ENCODE assay signal across 13 cellular contexts in genomic region chr7:41029072-41029492, GRCh38.
DNase-seq lines count a peak whose midpoint lies in the region; ATAC-seq and TF ChIP-seq lines count a peak whose summit lies in the region.
"Had no signal": no experiment of that assay in that cellular context is flagged by ENCODE, and none has a peak within 500 bp of the region (broad histone marks: within the 10 kb centered on the region; RNA-seq: fewer than 3 reads in every experiment).

No MANE protein-coding gene starts in this region.

- peak; percentile 4 for DNase-seq in activated CD8-positive, alpha-beta T cell treated with anti-CD3 and anti-CD28 coated beads for 36 hours
- DNase-seq in activated CD8-positive, alpha-beta T cell treated with anti-CD3 and anti-CD28 coated beads, Interleukin-2, amount 10 ng/mL, durations not matched to agents 7 days and 5 days = no peak
- DNase-seq in SK-MEL-5 (ENCODE audit: low read depth, low spot score) (peak; percentile 18), fibroblast of pulmonary artery (ENCODE audit: low read depth) (peak; percentile 88), endothelial cell (ENCODE audit: low spot score) (no peak), GOT3 (lab: John Stamatoyannopoulos, UW) (no peak)
- DNase-seq in activated CD4-positive, alpha-beta T cell treated with anti-CD3 and anti-CD28 coated beads, Interleukin-2, amount 50 U/mL, for 1 hour = no peak
- DNase-seq: H9; NCI-H774; stimulated activated CD4-positive, alpha-beta T cell treated with anti-CD3 and anti-CD28 coated beads, Interleukin-4, amount 100 ng/mL, for 1 hour; upper lobe of left lung had no signal

- no peaks in the 10 kb centered on the region for H3K36me3 Mint-ChIP-seq in activated CD8-positive, alpha-beta T cell treated with anti-CD3 and anti-CD28 coated beads for 36 hours (ENCODE audit: low read depth)
- no peaks in the 10 kb centered on the region for H3K36me3 Mint-ChIP-seq in activated CD8-positive, alpha-beta T cell treated with anti-CD3 and anti-CD28 coated beads, Interleukin-2, amount 10 ng/mL, durations not matched to agents 7 days and 5 days (ENCODE audit: low read depth)
- H3K36me3 Mint-ChIP-seq in stimulated activated memory B cell treated with anti-CD40 and anti-IgM and Interleukin-4, amounts not matched to agents 10 μg/mL and 1 μg/mL and 100 μg/mL, for 72 hours = no peaks in the 10 kb centered on the region
- no peaks in the 10 kb centered on the region for H3K36me3 Mint-ChIP-seq in endothelial cell (ENCODE audit: low read depth, unreplicated experiment)

- H3K4me3 ChIP-seq in fibroblast of pulmonary artery (replicated peaks; ENCODE audit: low read depth, low read length) = no peak overlapping the region
- H3K4me3 ChIP-seq: upper lobe of left lung had no signal

- no peak for TF ChIP-seq CTCF in activated CD8-positive, alpha-beta T cell treated with anti-CD3 and anti-CD28 coated beads for 36 hours (IDR thresholded peaks at IDR 0.05)
- TF ChIP-seq CTCF in fibroblast of pulmonary artery (IDR thresholded peaks at IDR 0.05; ENCODE audit: low read length, missing control alignments) (no peak), endothelial cell (IDR thresholded peaks at IDR 0.05; ENCODE audit: unreplicated experiment) (no peak)

- CTCF ChIA-PET in activated CD8-positive, alpha-beta T cell treated with anti-CD3 and anti-CD28 coated beads for 36 hours (lab: Charles Lee) = no interaction called here
- CTCF ChIA-PET in activated CD8-positive, alpha-beta T cell treated with anti-CD3 and anti-CD28 coated beads, Interleukin-2, amount 10 ng/mL, durations not matched to agents 7 days and 5 days (lab: Charles Lee) = no interaction called here

- in situ Hi-C loops in SK-MEL-5 (cut with HindIII; ENCODE audit: low pct_unique_long_range_greater_than_20kb, low sequenced_read_pairs) = no loop called here

- no peaks in the 10 kb centered on the region for H3K4me1 Mint-ChIP-seq in activated CD8-positive, alpha-beta T cell treated with anti-CD3 and anti-CD28 coated beads for 36 hours (ENCODE audit: low read depth)
- H3K4me1 Mint-ChIP-seq in activated CD8-positive, alpha-beta T cell treated with anti-CD3 and anti-CD28 coated beads, Interleukin-2, amount 10 ng/mL, durations not matched to agents 7 days and 5 days (ENCODE audit: low read depth) = no peaks in the 10 kb centered on the region
- no peaks in the 10 kb centered on the region for H3K4me1 Mint-ChIP-seq in stimulated activated memory B cell treated with anti-CD40 and anti-IgM and Interleukin-4, amounts not matched to agents 10 μg/mL and 1 μg/mL and 100 μg/mL, for 72 hours
- peaks cover 8% of the 10 kb centered on the region for H3K4me1 Mint-ChIP-seq in endothelial cell (ENCODE audit: unreplicated experiment)
- H3K4me1 Mint-ChIP-seq: H9 had no signal

- H3K4me3 Mint-ChIP-seq in activated CD8-positive, alpha-beta T cell treated with anti-CD3 and anti-CD28 coated beads for 36 hours = no peak overlapping the region
- no peak overlapping the region for H3K4me3 Mint-ChIP-seq in activated CD8-positive, alpha-beta T cell treated with anti-CD3 and anti-CD28 coated beads, Interleukin-2, amount 10 ng/mL, durations not matched to agents 7 days and 5 days
- no peak overlapping the region for H3K4me3 Mint-ChIP-seq in stimulated activated memory B cell treated with anti-CD40 and anti-IgM and Interleukin-4, amounts not matched to agents 10 μg/mL and 1 μg/mL and 100 μg/mL, for 72 hours
- no peak overlapping the region for H3K4me3 Mint-ChIP-seq in endothelial cell (ENCODE audit: unreplicated experiment)
- H3K4me3 Mint-ChIP-seq: H9 had no signal

- no peak for ATAC-seq in activated CD8-positive, alpha-beta T cell treated with anti-CD3 and anti-CD28 coated beads for 36 hours
- no peak for ATAC-seq in activated CD8-positive, alpha-beta T cell treated with anti-CD3 and anti-CD28 coated beads, Interleukin-2, amount 10 ng/mL, durations not matched to agents 7 days and 5 days
- ATAC-seq in stimulated activated memory B cell treated with anti-CD40 and anti-IgM and Interleukin-4, amounts not matched to agents 10 μg/mL and 1 μg/mL and 100 μg/mL, for 72 hours = peak; percentile 37

- no peaks in the 10 kb centered on the region for H3K9me3 Mint-ChIP-seq in activated CD8-positive, alpha-beta T cell treated with anti-CD3 and anti-CD28 coated beads for 36 hours
- H3K9me3 Mint-ChIP-seq in activated CD8-positive, alpha-beta T cell treated with anti-CD3 and anti-CD28 coated beads, Interleukin-2, amount 10 ng/mL, durations not matched to agents 7 days and 5 days (ENCODE audit: insufficient read depth) = no peaks in the 10 kb centered on the region
- H3K9me3 Mint-ChIP-seq in stimulated activated memory B cell treated with anti-CD40 and anti-IgM and Interleukin-4, amounts not matched to agents 10 μg/mL and 1 μg/mL and 100 μg/mL, for 72 hours = no peaks in the 10 kb centered on the region
- H3K9me3 Mint-ChIP-seq in endothelial cell (ENCODE audit: unreplicated experiment) = no peaks in the 10 kb centered on the region
- H3K9me3 Mint-ChIP-seq: H9 had no signal

- H3K27me3 Mint-ChIP-seq in activated CD8-positive, alpha-beta T cell treated with anti-CD3 and anti-CD28 coated beads for 36 hours = no peaks in the 10 kb centered on the region
- no peaks in the 10 kb centered on the region for H3K27me3 Mint-ChIP-seq in activated CD8-positive, alpha-beta T cell treated with anti-CD3 and anti-CD28 coated beads, Interleukin-2, amount 10 ng/mL, durations not matched to agents 7 days and 5 days (ENCODE audit: low read depth)
- H3K27me3 Mint-ChIP-seq in stimulated activated memory B cell treated with anti-CD40 and anti-IgM and Interleukin-4, amounts not matched to agents 10 μg/mL and 1 μg/mL and 100 μg/mL, for 72 hours = no peaks in the 10 kb centered on the region
- H3K27me3 Mint-ChIP-seq in endothelial cell (ENCODE audit: unreplicated experiment) = no peaks in the 10 kb centered on the region

- POLR2A ChIA-PET in activated CD8-positive, alpha-beta T cell treated with anti-CD3 and anti-CD28 coated beads for 36 hours (lab: Charles Lee) = no interaction called here
- POLR2A ChIA-PET in activated CD8-positive, alpha-beta T cell treated with anti-CD3 and anti-CD28 coated beads, Interleukin-2, amount 10 ng/mL, durations not matched to agents 7 days and 5 days (lab: Charles Lee) = no interaction called here

- intact Hi-C loops in activated CD8-positive, alpha-beta T cell treated with anti-CD3 and anti-CD28 coated beads for 36 hours (cut with micrococcal nuclease) = no loop called here

- no peak overlapping the region for H3K27ac Mint-ChIP-seq in activated CD8-positive, alpha-beta T cell treated with anti-CD3 and anti-CD28 coated beads for 36 hours
- H3K27ac Mint-ChIP-seq in activated CD8-positive, alpha-beta T cell treated with anti-CD3 and anti-CD28 coated beads, Interleukin-2, amount 10 ng/mL, durations not matched to agents 7 days and 5 days = no peak overlapping the region
- H3K27ac Mint-ChIP-seq in stimulated activated memory B cell treated with anti-CD40 and anti-IgM and Interleukin-4, amounts not matched to agents 10 μg/mL and 1 μg/mL and 100 μg/mL, for 72 hours = no peak overlapping the region
- no peak overlapping the region for H3K27ac Mint-ChIP-seq in endothelial cell (ENCODE audit: unreplicated experiment)
- H3K27ac Mint-ChIP-seq: activated naive CD4-positive, alpha-beta T cell treated with anti-CD3 and anti-CD28 coated beads, Interleukin-2, amount 50 U/mL, for 72 hours; H9 had no signal

Comparison
In these comparisons a context has a peak if more than half of its experiments do, and no peak if none do; other contexts are left out.
1. DNase-seq: peak in activated CD8-positive, alpha-beta T cell treated with anti-CD3 and anti-CD28 coated beads for 36 hours (single experiment), SK-MEL-5 (single experiment) and fibroblast of pulmonary artery (single experiment); none in activated CD8-positive, alpha-beta T cell treated with anti-CD3 and anti-CD28 coated beads, Interleukin-2, amount 10 ng/mL, durations not matched to agents 7 days and 5 days (single experiment), endothelial cell (single experiment), GOT3 (single experiment) and activated CD4-positive, alpha-beta T cell treated with anti-CD3 and anti-CD28 coated beads, Interleukin-2, amount 50 U/mL, for 1 hour (single experiment).